Comparison of ENCODE assay signal across 35 cellular contexts in the genomic region with DNA sequence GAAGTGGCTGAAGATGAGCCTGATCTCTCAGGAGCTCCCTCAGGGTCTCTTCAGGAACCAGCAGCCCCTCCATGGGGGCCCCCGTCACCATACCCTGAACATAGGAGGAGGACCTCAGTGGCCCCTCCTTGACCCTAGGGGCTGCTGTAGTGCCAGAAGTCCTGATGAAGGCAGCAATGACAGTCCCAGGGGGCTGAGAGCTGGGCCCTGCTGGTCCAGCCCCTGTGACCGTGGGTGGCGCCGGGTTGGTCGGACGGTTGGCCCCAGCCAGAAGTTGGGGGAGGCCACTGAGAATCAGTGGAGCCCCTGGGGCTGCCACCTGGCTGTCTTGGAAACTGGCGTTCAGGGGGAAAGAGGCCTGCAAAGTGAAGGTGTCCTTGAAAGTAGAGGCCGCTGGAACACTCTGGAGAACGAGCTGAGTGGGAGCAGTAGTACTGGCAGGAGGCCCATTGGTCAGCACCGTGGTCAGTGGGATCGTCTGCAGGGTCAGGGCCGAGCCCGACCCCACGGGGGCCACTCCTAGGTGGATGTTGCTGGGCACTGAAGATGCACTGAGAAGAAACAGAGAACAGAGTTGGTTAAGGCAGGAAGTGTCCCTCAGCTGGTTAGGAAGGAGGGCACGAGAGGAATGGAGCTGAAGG.
"Had no signal": no experiment of that assay in that cellular context is flagged by ENCODE, and none has a peak within 500 bp of the region (broad histone marks: within the 10 kb centered on the region; RNA-seq: fewer than 3 reads in every experiment).

No MANE protein-coding gene starts in this region.

- H3K27ac ChIP-seq: KMS-11, PC-9, RWPE1, WERI-Rb-1 had no signal

- FAIRE-seq: bronchial epithelial cell, RCC 7860 had no signal

- H3K4me3 ChIP-seq: PC-9 had no signal

- H3K4me1 Mint-ChIP-seq: activated CD4-positive, alpha-beta T cell treated with anti-CD3 and anti-CD28 coated beads, Interleukin-2, amount 10 ng/mL, durations not matched to agents 24 days and 14 days; brain; T-cell had no signal

- DNase-seq: activated CD4-positive, alpha-beta T cell treated with anti-CD3 and anti-CD28 coated beads, Interleukin-2, amount 10 ng/mL, durations not matched to agents 24 days and 14 days; activated CD4-positive, alpha-beta T cell treated with anti-CD3 and anti-CD28 coated beads, Interleukin-2, amount 50 U/mL, for 48 hours; activated CD4-positive, CD25-positive, alpha-beta regulatory T cell; activated CD8-positive, alpha-beta T cell treated with anti-CD3 and anti-CD28 coated beads, Interleukin-2, amount 10 ng/mL, durations not matched to agents 7 days and 5 days; activated gamma-delta T cell; activated naive CD4-positive, alpha-beta T cell treated with anti-CD3 and anti-CD28 coated beads for 36 hours; activated T-cell treated with anti-CD3 and anti-CD28 coated beads, Interleukin-2, amount 50 U/mL, for 24 hours; anterior cingulate cortex; caudate nucleus; MM.1S; MV-4-11; NCI-H1092; NCI-H1436 treated with DMSO at 0.1 percent for 48 hours; NCI-H1694 treated with DMSO at 0.1 percent for 48 hours; NCI-H2029; NCI-H2107; NCI-H2171; NCI-H510A; NCI-H526; NCI-H748 treated with DMSO at 0.1 percent for 48 hours; NK-92 treated with Interleukin-12 subunit alpha and Interleukin-12 subunit beta, amount 100 ng/mL, for 24 hours; PC-9; SIG-M5; T-cell; T1000; WERI-Rb-1 had no signal

- ATAC-seq: activated CD8-positive, alpha-beta T cell treated with anti-CD3 and anti-CD28 coated beads, Interleukin-2, amount 10 ng/mL, durations not matched to agents 7 days and 5 days; activated naive CD4-positive, alpha-beta T cell treated with anti-CD3 and anti-CD28 coated beads, Interleukin-2, amount 50 U/mL, for 72 hours; Right ventricle myocardium inferior; SK-N-SH treated with all-trans-retinoic acid at 6 μM for 48 hours; T-cell had no signal

- H3K4me2 ChIP-seq: KMS-11, PC-9 had no signal

- H3K9ac ChIP-seq: KMS-11 had no signal

- H3K9me3 Mint-ChIP-seq: activated CD4-positive, alpha-beta T cell treated with anti-CD3 and anti-CD28 coated beads, Interleukin-2, amount 10 ng/mL, durations not matched to agents 24 days and 14 days; activated naive CD4-positive, alpha-beta T cell treated with anti-CD3 and anti-CD28 coated beads for 36 hours; activated naive CD4-positive, alpha-beta T cell treated with anti-CD3 and anti-CD28 coated beads, Interleukin-2, amount 50 U/mL, for 72 hours; activated T-cell treated with anti-CD3 and anti-CD28 coated beads, Interleukin-2, amount 50 U/mL, for 24 hours; activated T-helper 2 cell treated with anti-CD3 and anti-CD28 coated beads, Interferon-gamma antibody, Interleukin-2, Interleukin-4, amounts not matched to agents 10 μg/mL and 5 μg/mL and 100 μg/mL, durations not matched to agents 14 hours and 24 hours and 36 hours; T-cell had no signal

- H3K36me3 Mint-ChIP-seq: brain had no signal

- H3K4me3 Mint-ChIP-seq: activated CD4-positive, alpha-beta T cell treated with anti-CD3 and anti-CD28 coated beads, Interleukin-2, amount 10 ng/mL, durations not matched to agents 24 days and 14 days; activated CD8-positive, alpha-beta T cell treated with anti-CD3 and anti-CD28 coated beads, Interleukin-2, amount 10 ng/mL, durations not matched to agents 7 days and 5 days; activated naive CD4-positive, alpha-beta T cell treated with anti-CD3 and anti-CD28 coated beads for 36 hours; activated T-cell treated with anti-CD3 and anti-CD28 coated beads, Interleukin-2, amount 50 U/mL, for 24 hours; brain; T-cell had no signal

- H3K27me3 Mint-ChIP-seq: activated CD4-positive, alpha-beta T cell treated with anti-CD3 and anti-CD28 coated beads, Interleukin-2, amount 10 ng/mL, durations not matched to agents 24 days and 14 days had no signal

- H3K27ac Mint-ChIP-seq: activated CD4-positive, alpha-beta T cell treated with anti-CD3 and anti-CD28 coated beads, Interleukin-2, amount 10 ng/mL, durations not matched to agents 24 days and 14 days; activated CD8-positive, alpha-beta T cell treated with anti-CD3 and anti-CD28 coated beads, Interleukin-2, amount 10 ng/mL, durations not matched to agents 7 days and 5 days; activated naive CD4-positive, alpha-beta T cell treated with anti-CD3 and anti-CD28 coated beads for 36 hours; activated naive CD4-positive, alpha-beta T cell treated with anti-CD3 and anti-CD28 coated beads, Interleukin-2, amount 50 U/mL, for 72 hours; activated T-cell treated with anti-CD3 and anti-CD28 coated beads, Interleukin-2, amount 50 U/mL, for 24 hours; activated T-helper 2 cell treated with anti-CD3 and anti-CD28 coated beads, Interferon-gamma antibody, Interleukin-2, Interleukin-4, amounts not matched to agents 10 μg/mL and 5 μg/mL and 100 μg/mL, durations not matched to agents 14 hours and 24 hours and 36 hours; brain; T-cell had no signal

- H2AFZ ChIP-seq: PC-9 had no signal
